Comparison of ENCODE assay signal across 8 cellular contexts in genomic region chr7:128530855-128531104, GRCh38. TPM values are rescaled to one million over a fixed set of nuclear protein-coding genes. Genes with fewer than 3 reads are reported as not detected.
DNase-seq lines count a peak whose midpoint lies in the region; ATAC-seq and TF ChIP-seq lines count a peak whose summit lies in the region.

No MANE protein-coding gene starts in this region.

- DNase-seq in SJSA1 (ENCODE audit: low read depth in 1 of 2, low spot score in 2 of 2) (peak in 1 of 2 experiments; percentile 46), iPS DF 6.9 (ENCODE audit: low read depth, low spot score) (no peak), Ammon's horn (ENCODE audit: low spot score) (no peak)
- peak; percentile 44 for DNase-seq in stimulated activated naive CD4-positive, alpha-beta T cell treated with Interleukin-2 at 50 U/mL for 16 hours (lab: John Stamatoyannopoulos, UW)

- ATAC-seq in GM21737 (IDR thresholded peaks at IDR 0.05; ENCODE audit: unreplicated experiment) = no peak
- no peak for ATAC-seq in GM18502 (IDR thresholded peaks at IDR 0.05; ENCODE audit: poor library complexity, unreplicated experiment)
- no peak for ATAC-seq in HG03095 (IDR thresholded peaks at IDR 0.05; ENCODE audit: unreplicated experiment)

- H3K9me3 ChIP-seq in SJSA1 (replicated peaks) (no peaks in the 10 kb centered on the region), iPS DF 6.9 (ENCODE audit: control insufficient read depth, insufficient read depth, low read length) (no peaks in the 10 kb centered on the region)

- peak; percentile 68 for TF ChIP-seq POLR2A in GM19193 (IDR thresholded peaks at IDR 0.05; ENCODE audit: extremely low read depth, insufficient read depth, insufficient read length)

- H3K4me3 ChIP-seq in SJSA1 (peak overlapping the region; percentile 79), iPS DF 6.9 (ENCODE audit: low read length) (peak overlapping the region; percentile 84; the same call in 1 of the 2 replicates)

- H3K27me3 ChIP-seq in SJSA1 (replicated peaks) (no peaks in the 10 kb centered on the region), iPS DF 6.9 (ENCODE audit: control insufficient read depth, insufficient read depth, low read length) (no peaks in the 10 kb centered on the region)

- H3K27ac ChIP-seq in SJSA1 (peak overlapping the region; percentile 58; the same call in 1 of the 2 replicates), iPS DF 6.9 (ENCODE audit: low read length) (no peak overlapping the region)

- no CpG with 5 or more reads among the region's 38 CpGs for WGBS in iPS DF 6.9 (ENCODE audit: insufficient coverage, insufficient read length)

- H3K36me3 ChIP-seq in SJSA1 = peaks cover 8% of the 10 kb centered on the region; the same call in 1 of the 2 replicates
- no peaks in the 10 kb centered on the region for H3K36me3 ChIP-seq in iPS DF 6.9 (ENCODE audit: control insufficient read depth, insufficient read depth, low read length)

- H3K4me1 ChIP-seq in SJSA1 (replicated peaks) (no peaks in the 10 kb centered on the region), iPS DF 6.9 (ENCODE audit: control insufficient read depth, insufficient read depth, low read length) (no peaks in the 10 kb centered on the region)

RNA-seq across cellular contexts. Expression of gene METTL2B, which starts 54.2 kb away (rescaled TPM):
- 24.9 and 37.2 TPM in 2 replicates for total RNA-seq in SJSA1 (2014; rRNA removed; shearing (Covaris generic))
